ENCODE assay signal across 14 cellular contexts in the genomic region with DNA sequence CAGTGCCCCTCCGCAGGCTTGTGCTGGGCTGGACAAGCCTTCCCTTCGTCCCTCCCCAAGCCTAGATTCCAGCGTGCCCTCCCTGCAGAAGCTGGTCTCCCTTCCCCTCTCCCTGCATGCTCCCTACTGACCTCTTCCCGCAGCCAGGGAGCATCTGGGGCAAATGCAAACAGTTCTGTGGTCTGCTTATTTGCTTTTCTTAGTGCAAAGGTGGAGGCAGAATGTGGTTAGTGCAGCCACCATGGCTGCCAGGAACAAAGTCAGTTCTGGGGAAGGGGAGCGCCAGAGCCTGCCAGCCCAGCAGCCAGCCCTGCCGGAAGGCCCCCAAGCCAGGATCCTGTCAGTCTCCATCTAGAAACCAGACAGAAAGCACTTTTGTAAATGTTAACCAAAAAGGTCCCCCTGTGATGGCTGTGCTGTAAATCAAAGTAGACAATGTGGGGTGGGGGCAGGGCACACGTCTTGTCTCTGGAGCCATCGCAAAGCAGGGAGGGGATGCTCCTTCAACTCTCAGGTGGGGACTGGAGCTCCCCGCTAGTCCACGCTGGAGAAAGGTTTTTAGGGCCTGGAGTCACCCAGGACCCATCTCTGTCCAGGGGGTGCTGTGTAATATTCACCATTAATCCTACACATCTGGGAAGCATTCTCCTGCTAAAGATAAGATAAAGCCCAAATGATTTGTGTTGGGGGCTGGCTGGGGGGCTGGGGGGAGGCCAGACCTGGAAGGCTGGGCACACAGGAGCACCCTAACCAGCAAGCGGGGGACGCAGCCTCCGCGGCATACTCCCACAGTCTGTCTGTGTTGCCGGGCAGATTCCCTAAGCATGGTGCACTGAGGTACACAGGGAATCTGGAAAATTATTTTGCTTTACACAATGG. TPM values are rescaled to one million over a fixed set of nuclear protein-coding genes. Genes with fewer than 3 reads are reported as not detected.
DNase-seq lines count a peak whose midpoint lies in the region; TF ChIP-seq lines count a peak whose summit lies in the region.
"Had no signal": no experiment of that assay in that cellular context is flagged by ENCODE, and none has a peak within 500 bp of the region (broad histone marks: within the 10 kb centered on the region; RNA-seq: fewer than 3 reads in every experiment).

No MANE protein-coding gene starts in this region.

- in situ Hi-C loops in G401 (cut with HindIII; ENCODE audit: low sequenced_read_pairs) = no loop called here

- H4K20me1 ChIP-seq in hepatocyte (ENCODE audit: insufficient read depth, poor library complexity, severe bottlenecking) = no peaks in the 10 kb centered on the region

- H3K4me3 ChIP-seq in hepatocyte (no peak overlapping the region), parathyroid adenoma (ENCODE audit: low read depth, low read length) (no peak overlapping the region)
- H3K4me3 ChIP-seq: SK-N-MC had no signal

- H3K36me3 ChIP-seq in hepatocyte (replicated peaks; ENCODE audit: insufficient read depth, low read depth) (no peaks in the 10 kb centered on the region), parathyroid adenoma (ENCODE audit: control insufficient read depth, insufficient read depth, low read length) (no peaks in the 10 kb centered on the region)

- no peaks in the 10 kb centered on the region for H3K9me2 ChIP-seq in hepatocyte (replicated peaks; ENCODE audit: insufficient read depth)

- peaks cover 37% of the 10 kb centered on the region for H3K4me1 ChIP-seq in hepatocyte (ENCODE audit: insufficient read depth)
- H3K4me1 ChIP-seq in parathyroid adenoma = peaks cover 14% of the 10 kb centered on the region

- H3K9ac ChIP-seq in parathyroid adenoma = no peak overlapping the region

- WGBS in hepatocyte (ENCODE audit: low lambda C conversion rate, missing lambda C conversion rate) = 32% methylated on average over 15 of the region's 15 CpGs

- DNase-seq in G401 (ENCODE audit: low spot score) = peak; percentile 8
- peak; percentile 13 for DNase-seq in NCI-H774 (lab: John Stamatoyannopoulos, UW)
- DNase-seq in hepatocyte (ENCODE audit: low spot score) = peak; percentile 56
- DNase-seq in dermis blood vessel endothelial cell = no peak
- no peak for DNase-seq in glomerular visceral epithelial cell (ENCODE audit: extremely low spot score)
- DNase-seq in NCI-H82 (lab: John Stamatoyannopoulos, UW) = no peak
- no peak for DNase-seq in NOMO-1 treated with DMSO at 0.1 percent for 48 hours (lab: John Stamatoyannopoulos, UW; ENCODE audit: unreplicated experiment)
- DNase-seq: activated CD4-positive, alpha-beta T cell treated with anti-CD3 and anti-CD28 coated beads, Interleukin-2, amount 50 U/mL, for 1 hour; activated naive CD4-positive, alpha-beta T cell treated with Interleukin-2 at 50 U/mL for 16 hours; CD8-positive, alpha-beta T cell; stimulated activated CD4-positive, alpha-beta T cell treated with anti-CD3 and anti-CD28 coated beads, Interleukin-15, amount 100 ng/mL, for 24 hours; stimulated activated naive CD4-positive, alpha-beta T cell treated with Interleukin-2 at 50 U/mL for 16 hours had no signal

- H2AFZ ChIP-seq in hepatocyte = peak overlapping the region; percentile 59
- H2AFZ ChIP-seq in parathyroid adenoma = peak overlapping the region; percentile 68

- H3K27ac ChIP-seq in hepatocyte (peak overlapping the region; percentile 78), parathyroid adenoma (peak overlapping the region; percentile 63)
- H3K27ac ChIP-seq: SK-N-MC had no signal

- H3K4me2 ChIP-seq in hepatocyte (peak overlapping the region; percentile 65), parathyroid adenoma (ENCODE audit: low read length) (no peak overlapping the region)

- H3K79me2 ChIP-seq in hepatocyte (no peaks in the 10 kb centered on the region), parathyroid adenoma (no peaks in the 10 kb centered on the region)

- no peak for TF ChIP-seq CTCF in hepatocyte (IDR thresholded peaks at IDR 0.05; ENCODE audit: poor library complexity)
- TF ChIP-seq CTCF in parathyroid adenoma (IDR thresholded peaks at IDR 0.05) = no peak

- H3K27me3 ChIP-seq in hepatocyte (no peaks in the 10 kb centered on the region), parathyroid adenoma (ENCODE audit: control insufficient read depth, insufficient read depth, low read length) (no peaks in the 10 kb centered on the region)

- H3K9me3 ChIP-seq in hepatocyte (ENCODE audit: low read depth) (no peaks in the 10 kb centered on the region), parathyroid adenoma (ENCODE audit: control insufficient read depth, low read length) (no peaks in the 10 kb centered on the region)

RNA-seq across cellular contexts. Expression of a gene that starts 30.9 kb away (rescaled TPM):
- total RNA-seq in G401 (2014; rRNA removed; shearing (Covaris generic)) = not detected in 2 replicates
- total RNA-seq in hepatocyte = 1.8 and 4.3 TPM in 2 replicates
- 7.7 and 7.9 TPM in 2 replicates for polyA plus RNA-seq in hepatocyte
- total RNA-seq in dermis blood vessel endothelial cell = 1.4 and 1.5 TPM in 2 replicates
- total RNA-seq: CD8-positive, alpha-beta T cell had no signal

Comparison
In these comparisons a context has a peak if more than half of its experiments do, and no peak if none do; other contexts are left out.
1. DNase-seq: peak in G401 (single experiment), NCI-H774 (single experiment) and hepatocyte (single experiment); none in dermis blood vessel endothelial cell (single experiment), glomerular visceral epithelial cell (single experiment), NCI-H82 (single experiment) and NOMO-1 treated with DMSO at 0.1 percent for 48 hours (single experiment).